Comparison of ENCODE assay signal across 8 cellular contexts in genomic region chrX:154398668-154399526, GRCh38. TPM values are rescaled to one million over a fixed set of nuclear protein-coding genes. Genes with fewer than 3 reads are reported as not detected.
DNase-seq lines count a peak whose midpoint lies in the region; ATAC-seq and TF ChIP-seq lines count a peak whose summit lies in the region.

No MANE protein-coding gene starts in this region.

- peaks cover 3% of the 10 kb centered on the region; the same call in 1 of the 2 replicates for H3K79me2 ChIP-seq in OCI-LY1 (ENCODE audit: insufficient read depth, low read length)

- peak overlapping the region; percentile 97 for H3K27ac ChIP-seq in OCI-LY1 (ENCODE audit: low read depth, low read length, poor library complexity, severe bottlenecking)

- H3K36me3 ChIP-seq in OCI-LY1 (ENCODE audit: insufficient read depth, low read length) = peaks cover 34% of the 10 kb centered on the region

- no peak overlapping the region for H2AFZ ChIP-seq in OCI-LY1 (ENCODE audit: low read length)

- peak in 70 of 76 experiments; percentile 13 to 83 (median 65) for DNase-seq in HUDEP-2 (lab: John Stamatoyannopoulos, UW; ENCODE audit: unreplicated experiment in 76 of 76)
- DNase-seq in activated T-cell treated with anti-CD3 and anti-CD28 coated beads, Interleukin-2, amount 50 U/mL, for 1 hour = peak; percentile 80
- no peak for DNase-seq in epithelial cell of proximal tubule (ENCODE audit: low read depth)
- peak; percentile 88 for DNase-seq in mucosa of gallbladder (ENCODE audit: low spot score)
- DNase-seq in stimulated activated CD8-positive, alpha-beta memory T cell treated with anti-CD3 and anti-CD28 coated beads, Interleukin-4, amount 100 ng/mL, for 24 hours (ENCODE audit: low read depth) = peak; percentile 64

- H3K9me2 ChIP-seq in OCI-LY1 (ENCODE audit: low read depth, low read length) = no peaks in the 10 kb centered on the region

- peaks cover 22% of the 10 kb centered on the region for H3K4me1 ChIP-seq in OCI-LY1 (ENCODE audit: insufficient read depth, low read length, severe bottlenecking)

- H3K4me2 ChIP-seq in OCI-LY1 (ENCODE audit: low read length) = peak overlapping the region; percentile 95

- H3K27me3 ChIP-seq in OCI-LY1 (ENCODE audit: insufficient read depth, low read length) = no peaks in the 10 kb centered on the region

- TF ChIP-seq CTCF in GM12874 (IDR thresholded peaks at IDR 0.05; ENCODE audit: insufficient read depth, low read depth, low read length) (peak; percentile 68), OCI-LY1 (IDR thresholded peaks at IDR 0.05; ENCODE audit: low read length) (peak; percentile 68), epithelial cell of proximal tubule (conservative IDR thresholded peaks at IDR 0.05; ENCODE audit: low read depth, low read length) (peak; percentile 71)

- ATAC-seq in GM19467 (IDR thresholded peaks at IDR 0.05; ENCODE audit: unreplicated experiment) = no peak

- H3K9ac ChIP-seq in OCI-LY1 (ENCODE audit: low read length) = peak overlapping the region; percentile 99

- H3K4me3 ChIP-seq in OCI-LY1 (ENCODE audit: low read depth, low read length, poor library complexity, severe bottlenecking) (peak overlapping the region; percentile 99), epithelial cell of proximal tubule (ENCODE audit: low read depth, low read length) (peak overlapping the region; percentile 84)

- peaks cover 10% of the 10 kb centered on the region for H3F3A ChIP-seq in OCI-LY1 (ENCODE audit: insufficient read depth, low read length)

- H3K9me3 ChIP-seq in OCI-LY1 (ENCODE audit: low read length) = no peaks in the 10 kb centered on the region

- no peaks in the 10 kb centered on the region for H4K20me1 ChIP-seq in OCI-LY1 (ENCODE audit: insufficient read depth, low read length)

RNA-seq across cellular contexts. Expression of gene RPL10, which starts 0.7 kb away (rescaled TPM):
- total RNA-seq in epithelial cell of proximal tubule = 5,736 and 6,055 TPM in 2 replicates
- 1,937 TPM for total RNA-seq in mucosa of gallbladder

RNA-seq across cellular contexts. Expression of gene DNASE1L1, which starts 10.2 kb away (rescaled TPM):
- total RNA-seq in epithelial cell of proximal tubule (20.7 and 27.7 TPM in 2 replicates), mucosa of gallbladder (28.2 TPM)

RNA-seq across cellular contexts. Expression of gene TAFAZZIN, which starts 12.4 kb away (rescaled TPM):
- total RNA-seq in epithelial cell of proximal tubule = 33.6 and 55.8 TPM in 2 replicates
- 49.8 TPM for total RNA-seq in mucosa of gallbladder

RNA-seq across cellular contexts. Expression of gene EMD, which starts 19.8 kb away (rescaled TPM):
- 50.7 and 63.0 TPM in 2 replicates for total RNA-seq in epithelial cell of proximal tubule
- total RNA-seq in mucosa of gallbladder = 62.6 TPM

RNA-seq across cellular contexts. Expression of gene FLNA, which starts 24.5 kb away (rescaled TPM):
- 953 and 1,430 TPM in 2 replicates for total RNA-seq in epithelial cell of proximal tubule
- total RNA-seq in mucosa of gallbladder = 2,367 TPM
